1 cellular context compared by ENCODE assay signal in the genomic region with DNA sequence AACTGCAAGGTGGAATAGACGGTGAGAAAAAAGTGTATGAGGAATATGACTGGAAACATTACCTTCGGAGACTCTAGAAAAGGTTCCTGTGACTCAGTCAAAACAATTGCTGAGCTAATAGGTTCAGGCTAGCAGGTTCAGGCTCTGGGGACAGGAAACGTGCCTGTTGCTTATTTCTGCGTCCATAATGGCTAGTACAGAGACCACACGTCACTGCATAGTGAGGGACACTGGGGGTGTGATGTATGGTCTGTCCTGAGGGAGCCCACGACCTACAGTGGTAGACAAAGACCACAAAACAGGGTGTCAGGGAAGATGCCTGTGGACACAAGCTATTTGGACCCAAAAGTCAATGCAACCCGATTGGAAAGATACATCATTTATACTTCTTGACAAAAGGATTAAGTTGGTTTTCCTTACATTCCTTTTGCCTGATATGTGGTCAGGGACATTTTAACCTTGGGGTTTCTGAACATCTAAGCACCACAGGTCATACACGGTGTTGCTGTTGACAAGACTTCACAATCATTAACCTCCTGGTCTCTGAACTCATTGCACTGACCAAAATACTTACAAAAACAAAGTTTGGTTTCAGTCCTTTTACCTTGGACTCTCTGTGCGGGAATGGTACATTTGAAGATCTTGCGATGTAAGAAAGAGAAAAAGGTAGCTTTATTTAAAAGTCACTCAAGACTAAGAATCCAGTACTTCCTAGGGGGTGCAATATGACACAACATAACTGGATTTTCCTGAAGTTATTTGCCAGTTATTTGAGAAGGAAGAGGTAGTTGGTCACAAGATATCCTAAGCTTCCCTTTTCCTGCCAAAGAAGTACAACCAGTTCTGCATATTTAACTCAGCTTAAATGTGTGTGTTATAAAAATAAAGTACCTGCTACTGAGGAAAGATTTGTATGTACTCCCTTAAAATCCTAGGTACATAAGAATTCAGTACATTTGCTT.
TF ChIP-seq lines count a peak whose summit lies in the region.

No MANE protein-coding gene starts in this region.

TF ChIP-seq in GM12878, 131 proteins besides CTCF, POLR2A, EP300 and RAD21:
- TF ChIP-seq PAX8 (IDR thresholded peaks at IDR 0.05) = no peak
- no peak for TF ChIP-seq ATF7 (IDR thresholded peaks at IDR 0.05; ENCODE audit: low read depth)
- no peak for TF ChIP-seq ZNF274 (IDR thresholded peaks at IDR 0.05; ENCODE audit: insufficient read depth, insufficient read length)
- no peak for TF ChIP-seq STAT3 (IDR thresholded peaks at IDR 0.05; ENCODE audit: low read depth, low read length)
- TF ChIP-seq FOS (IDR thresholded peaks at IDR 0.05; ENCODE audit: borderline replicate concordance, extremely low read depth, insufficient read length) = no peak
- no peak for TF ChIP-seq IKZF2 (IDR thresholded peaks at IDR 0.05)
- TF ChIP-seq, protein P1, sequence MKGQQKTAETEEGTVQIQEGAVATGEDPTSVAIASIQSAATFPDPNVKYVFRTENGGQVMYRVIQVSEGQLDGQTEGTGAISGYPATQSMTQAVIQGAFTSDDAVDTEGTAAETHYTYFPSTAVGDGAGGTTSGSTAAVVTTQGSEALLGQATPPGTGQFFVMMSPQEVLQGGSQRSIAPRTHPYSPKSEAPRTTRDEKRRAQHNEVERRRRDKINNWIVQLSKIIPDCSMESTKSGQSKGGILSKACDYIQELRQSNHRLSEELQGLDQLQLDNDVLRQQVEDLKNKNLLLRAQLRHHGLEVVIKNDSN (IDR thresholded peaks at IDR 0.05; ENCODE audit: borderline replicate concordance, extremely low read length, insufficient read depth, low read depth, low read length) = no peak
- TF ChIP-seq TBL1XR1 (IDR thresholded peaks at IDR 0.05; ENCODE audit: low read depth, low read length) = no peak
